Comparison of ENCODE assay signal across 19 cellular contexts in the genomic region with DNA sequence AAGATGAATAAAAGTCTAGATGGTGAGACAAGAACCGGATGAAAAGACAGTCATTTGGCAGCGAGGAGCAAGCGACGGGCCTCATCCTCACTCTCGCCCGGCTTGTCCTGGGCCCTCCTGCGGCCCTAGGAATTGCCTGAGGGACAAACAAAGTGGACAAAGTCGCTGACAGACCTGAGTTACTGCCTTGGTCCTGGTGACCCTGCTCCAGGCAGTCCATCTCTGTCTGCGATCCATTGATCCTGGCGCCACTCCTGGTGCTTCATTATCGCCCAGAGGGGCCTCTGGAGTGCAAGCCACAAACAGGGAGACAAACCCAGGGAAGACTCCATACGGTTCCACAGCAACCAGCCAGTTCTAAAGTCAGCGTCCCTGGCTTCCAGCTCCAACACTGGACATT. TPM values are rescaled to one million over a fixed set of nuclear protein-coding genes. Genes with fewer than 3 reads are reported as not detected.
DNase-seq lines count a peak whose midpoint lies in the region; ATAC-seq, FAIRE-seq and TF ChIP-seq lines count a peak whose summit lies in the region.
"Had no signal": no experiment of that assay in that cellular context is flagged by ENCODE, and none has a peak within 500 bp of the region (broad histone marks: within the 10 kb centered on the region; RNA-seq: fewer than 3 reads in every experiment).

No MANE protein-coding gene starts in this region.

- H3K4me2 ChIP-seq in H1 (ENCODE audit: insufficient read depth in 1 of 2, low read depth in 2 of 2, low read length in 2 of 2) (no peak overlapping the region), neural progenitor cell (no peak overlapping the region), mammary epithelial cell (ENCODE audit: insufficient read depth, low read depth, low read length) (no peak overlapping the region)
- H3K4me2 ChIP-seq: A549 had no signal

- in situ Hi-C loops in mammary epithelial cell (cut with MboI; ENCODE audit: low sequenced_read_pairs in 2 of 2) = no loop called here

- 86% methylated on average over 13 of the region's 13 CpGs; no CpG with 5 or more reads in 1 of the 2 experiments for WGBS in H1 (ENCODE audit: extremely low coverage in 1 of 2, insufficient coverage in 1 of 2, insufficient read length in 1 of 2, insufficient replicate concordance in 2 of 2, low coverage in 1 of 2, low lambda C conversion rate in 2 of 2, missing lambda C conversion rate in 1 of 2), 2 experiments
- 86% methylated on average over 13 of the region's 13 CpGs for WGBS in mammary epithelial cell (ENCODE audit: low coverage, missing lambda C conversion rate)

- no peak for TF ChIP-seq POLR2A in H1 (IDR thresholded peaks at IDR 0.05; ENCODE audit: control extremely low read depth in 1 of 2, low read depth in 2 of 2, low read length in 2 of 2)

- CTCF ChIA-PET in H1 (lab: Charles Lee; ENCODE audit: partially characterized antibody) = interaction anchor here (0.6 to 14.6 kb wide), 4 partner anchors 38 to 372 kb away, joined by 3 to 132 read pairs (median 3); no protein-coding TSS in a partner anchor
- CTCF ChIA-PET in mammary epithelial cell (lab: Charles Lee; ENCODE audit: low non-redundant PET) = no interaction called here

- H3K27me3 ChIP-seq in H1 (replicated peaks in 1 of 4; ENCODE audit: control insufficient read depth in 3 of 4, extremely low read depth in 1 of 4, insufficient read depth in 3 of 4, low read length in 3 of 4) (no peaks in the 10 kb centered on the region), neural progenitor cell (no peaks in the 10 kb centered on the region), mammary epithelial cell (ENCODE audit: insufficient read depth, low read length) (no peaks in the 10 kb centered on the region)

- no peaks in the 10 kb centered on the region for H3K23me2 ChIP-seq in H1 (ENCODE audit: low read depth, low read length)

- H3K14ac ChIP-seq in H1 (ENCODE audit: insufficient read length) = no peak overlapping the region

- H3K27ac Mint-ChIP-seq in neural progenitor cell = no peak overlapping the region
- H3K27ac Mint-ChIP-seq in stimulated activated effector memory CD8-positive, alpha-beta T cell treated with anti-CD3 and anti-CD28 coated beads, Interleukin-12 subunit alpha, Interleukin-12 subunit beta, amount 100 ng/mL, for 72 hours = peak overlapping the region; percentile 4
- H3K27ac Mint-ChIP-seq: CD14-positive monocyte; CD8-positive, alpha-beta T cell had no signal

- no peak overlapping the region for H4K91ac ChIP-seq in H1 (replicated peaks; ENCODE audit: insufficient read length, low read length)

- no peak for TF ChIP-seq RAD21 in H1 (IDR thresholded peaks at IDR 0.05 in 1 of 2, conservative IDR thresholded peaks at IDR 0.05 in 1 of 2; ENCODE audit: low read depth in 2 of 2, low read length in 2 of 2)

- H3K56ac ChIP-seq in H1 (replicated peaks; ENCODE audit: insufficient read length, low read depth, low read length) = no peak overlapping the region

- dilution Hi-C loops in mammary epithelial cell (cut with HindIII; ENCODE audit: low sequenced_read_pairs) = no loop called here

- DNase-seq in HTR-8/SVneo (ENCODE audit: insufficient read length, low spot score) = no peak
- DNase-seq in H1 (ENCODE audit: low read depth in 1 of 2, low spot score in 2 of 2) = no peak
- no peak for DNase-seq in neural progenitor cell (ENCODE audit: low spot score)
- no peak for DNase-seq in stimulated activated effector memory CD8-positive, alpha-beta T cell treated with anti-CD3 and anti-CD28 coated beads, Interleukin-12 subunit alpha, Interleukin-12 subunit beta, amount 100 ng/mL, for 72 hours (ENCODE audit: low spot score in 2 of 2)
- DNase-seq in NCI-H2171 treated with DMSO at 0.1 percent for 48 hours (lab: John Stamatoyannopoulos, UW) = no peak
- DNase-seq in mammary epithelial cell = no peak
- DNase-seq: CD8-positive, alpha-beta T cell; COR-L47; DMS153; DMS79 treated with DMSO at 0.1 percent for 48 hours; EL; GDM1; IMR-90 had no signal

- no peak overlapping the region for H3K4me3 Mint-ChIP-seq in neural progenitor cell
- no peak overlapping the region for H3K4me3 Mint-ChIP-seq in stimulated activated effector memory CD8-positive, alpha-beta T cell treated with anti-CD3 and anti-CD28 coated beads, Interleukin-12 subunit alpha, Interleukin-12 subunit beta, amount 100 ng/mL, for 72 hours
- H3K4me3 Mint-ChIP-seq: CD14-positive monocyte; CD8-positive, alpha-beta T cell had no signal

- BruUV-seq in mammary epithelial cell (replicated peaks; lab: Mats Ljungman, UMichigan) = no TSS peak

- H3K27me3 Mint-ChIP-seq in neural progenitor cell (ENCODE audit: insufficient read depth, low read depth) = peaks cover 8% of the 10 kb centered on the region

- no peaks in the 10 kb centered on the region for H3K9me3 ChIP-seq in H1 (ENCODE audit: insufficient read depth in 2 of 2, low read depth in 1 of 2, low read length in 1 of 2)
- H3K9me3 ChIP-seq in neural progenitor cell (ENCODE audit: low read depth) = no peaks in the 10 kb centered on the region
- no peaks in the 10 kb centered on the region for H3K9me3 ChIP-seq in mammary epithelial cell (replicated peaks; ENCODE audit: insufficient read depth, low read length)
- H3K9me3 ChIP-seq: A549 had no signal

- H3K9ac ChIP-seq in H1 (replicated peaks in 1 of 4; ENCODE audit: extremely low read depth in 1 of 4, low read depth in 3 of 4, low read length in 3 of 4) (no peak overlapping the region), neural progenitor cell (no peak overlapping the region), mammary epithelial cell (ENCODE audit: insufficient read depth, low read length) (no peak overlapping the region)

- peak overlapping the region; percentile 95; the same call in 1 of the 2 replicates for H2AFZ ChIP-seq in H1 (ENCODE audit: low read length)
- peak overlapping the region; percentile 94 for H2AFZ ChIP-seq in neural progenitor cell (replicated peaks)
- H2AFZ ChIP-seq in mammary epithelial cell (ENCODE audit: low read depth, low read length) = no peak overlapping the region

- intact Hi-C loops in mammary epithelial cell (cut with micrococcal nuclease) = no loop called here

- H3F3A ChIP-seq in neural progenitor cell (ENCODE audit: low read depth) = no peaks in the 10 kb centered on the region

- no peak overlapping the region for H2AK5ac ChIP-seq in H1 (ENCODE audit: low read depth, low read length)

- H3K36me3 ChIP-seq in H1 (ENCODE audit: control insufficient read depth in 2 of 4, insufficient read depth in 4 of 4, low read length in 3 of 4) (no peaks in the 10 kb centered on the region), neural progenitor cell (no peaks in the 10 kb centered on the region), mammary epithelial cell (ENCODE audit: insufficient read depth, low read length) (no peaks in the 10 kb centered on the region)

- no peak overlapping the region for H2BK20ac ChIP-seq in H1 (ENCODE audit: low read length)

- H4K20me1 ChIP-seq in H1 (replicated peaks in 1 of 2; ENCODE audit: control insufficient read depth in 1 of 2, insufficient read depth in 2 of 2, low read length in 2 of 2) = no peaks in the 10 kb centered on the region
- no peaks in the 10 kb centered on the region for H4K20me1 ChIP-seq in neural progenitor cell (ENCODE audit: low read depth)
- no peaks in the 10 kb centered on the region for H4K20me1 ChIP-seq in mammary epithelial cell (ENCODE audit: insufficient read depth, low read length)

- POLR2A ChIA-PET in H1 (lab: Charles Lee; ENCODE audit: partially characterized antibody) = interaction anchor here (1.0 kb wide), 1 partner anchor 35 kb away, joined by 3 read pairs; no protein-coding TSS in a partner anchor

- H2BK5ac ChIP-seq in H1 (ENCODE audit: low read depth, low read length) = no peak overlapping the region

- no peak for TF ChIP-seq CTCF in H1 (IDR thresholded peaks at IDR 0.05; ENCODE audit: control extremely low read depth in 1 of 3, insufficient read depth in 1 of 3, low read depth in 1 of 3, low read length in 3 of 3)
- TF ChIP-seq CTCF in neural progenitor cell (IDR thresholded peaks at IDR 0.05) = no peak
- TF ChIP-seq CTCF in mammary epithelial cell (conservative IDR thresholded peaks at IDR 0.05 in 1 of 2, IDR thresholded peaks at IDR 0.05 in 1 of 2; ENCODE audit: extremely low read depth in 1 of 2, insufficient read depth in 1 of 2, low read depth in 1 of 2, low read length in 2 of 2) = no peak

- no peak overlapping the region for H3K23ac ChIP-seq in H1 (ENCODE audit: insufficient read length)

- no peak overlapping the region for H2BK15ac ChIP-seq in H1 (ENCODE audit: low read length)

- H3K79me1 ChIP-seq in H1 (ENCODE audit: low read depth, low read length) = no peaks in the 10 kb centered on the region

- FAIRE-seq in HTR-8/SVneo (lab: Jason Lieb, UNC) = peak; percentile 57
- no peak for FAIRE-seq in H1 (lab: Jason Lieb, UNC)
- FAIRE-seq: A549, D721Med, GM19239 had no signal

- no peaks in the 10 kb centered on the region for H3K36me3 Mint-ChIP-seq in neural progenitor cell
- H3K36me3 Mint-ChIP-seq in stimulated activated effector memory CD8-positive, alpha-beta T cell treated with anti-CD3 and anti-CD28 coated beads, Interleukin-12 subunit alpha, Interleukin-12 subunit beta, amount 100 ng/mL, for 72 hours = no peaks in the 10 kb centered on the region
- H3K36me3 Mint-ChIP-seq: CD14-positive monocyte; CD8-positive, alpha-beta T cell had no signal

- no peak for TF ChIP-seq EP300 in H1 (IDR thresholded peaks at IDR 0.05; ENCODE audit: borderline replicate concordance in 1 of 2, low read depth in 2 of 2, low read length in 2 of 2)

- peaks cover 0 to 5% (median under 1%) of the 10 kb centered on the region in 4 experiments; a peak in 4 of 7 replicates for H3K4me1 ChIP-seq in H1 (replicated peaks in 1 of 4; ENCODE audit: control insufficient read depth in 3 of 4, insufficient read depth in 4 of 4, low read length in 3 of 4)
- peaks cover 7% of the 10 kb centered on the region for H3K4me1 ChIP-seq in neural progenitor cell
- H3K4me1 ChIP-seq in mammary epithelial cell (ENCODE audit: insufficient read depth, low read length) = peaks cover 7% of the 10 kb centered on the region

- H2BK120ac ChIP-seq in H1 (replicated peaks; ENCODE audit: low read depth, low read length) = no peak overlapping the region

- H3K27ac ChIP-seq in H1 (ENCODE audit: low read depth, low read length) (no peak overlapping the region), neural progenitor cell (no peak overlapping the region), mammary epithelial cell (ENCODE audit: insufficient read depth, low read depth, low read length) (no peak overlapping the region)
- H3K27ac ChIP-seq: A549, HL-60 had no signal

- H2BK12ac ChIP-seq in H1 (ENCODE audit: low read depth, low read length) = no peak overlapping the region

- H3K18ac ChIP-seq in H1 (ENCODE audit: extremely low read depth, low read length) = no peak overlapping the region

- H3K4me3 ChIP-seq in H1 (ENCODE audit: extremely low read depth in 1 of 4, insufficient read depth in 2 of 4, low read depth in 3 of 4, low read length in 4 of 4) = no peak overlapping the region
- no peak overlapping the region for H3K4me3 ChIP-seq in neural progenitor cell
- no peak overlapping the region for H3K4me3 ChIP-seq in mammary epithelial cell (replicated peaks in 1 of 3; ENCODE audit: insufficient read depth in 1 of 3, low read depth in 2 of 3, low read length in 3 of 3)
- H3K4me3 ChIP-seq: A549 had no signal

- ATAC-seq in stimulated activated effector memory CD8-positive, alpha-beta T cell treated with anti-CD3 and anti-CD28 coated beads, Interleukin-12 subunit alpha, Interleukin-12 subunit beta, amount 100 ng/mL, for 72 hours = no peak
- ATAC-seq in SK-N-SH treated with all-trans-retinoic acid at 6 μM for 48 hours = no peak
- ATAC-seq: A549; CD8-positive, alpha-beta T cell had no signal

- H4K8ac ChIP-seq in H1 (ENCODE audit: extremely low read depth, insufficient read depth, low read length) = peak overlapping the region; percentile 3; the same call in 1 of the 2 replicates

- peaks cover 6% of the 10 kb centered on the region for H3K9me3 Mint-ChIP-seq in neural progenitor cell
- H3K9me3 Mint-ChIP-seq in stimulated activated effector memory CD8-positive, alpha-beta T cell treated with anti-CD3 and anti-CD28 coated beads, Interleukin-12 subunit alpha, Interleukin-12 subunit beta, amount 100 ng/mL, for 72 hours = no peaks in the 10 kb centered on the region
- H3K9me3 Mint-ChIP-seq: CD8-positive, alpha-beta T cell had no signal

- H3K4me1 Mint-ChIP-seq in neural progenitor cell = peaks cover 7% of the 10 kb centered on the region
- H3K4me1 Mint-ChIP-seq in stimulated activated effector memory CD8-positive, alpha-beta T cell treated with anti-CD3 and anti-CD28 coated beads, Interleukin-12 subunit alpha, Interleukin-12 subunit beta, amount 100 ng/mL, for 72 hours = no peaks in the 10 kb centered on the region
- H3K4me1 Mint-ChIP-seq: CD14-positive monocyte had no signal

- no peaks in the 10 kb centered on the region for H3K79me2 ChIP-seq in H1 (ENCODE audit: control insufficient read depth in 1 of 2, insufficient read depth in 2 of 2, low read length in 2 of 2)
- no peaks in the 10 kb centered on the region for H3K79me2 ChIP-seq in neural progenitor cell (ENCODE audit: low read depth)
- H3K79me2 ChIP-seq in mammary epithelial cell (ENCODE audit: insufficient read depth, low read length) = no peaks in the 10 kb centered on the region

- no peak overlapping the region for H3K4ac ChIP-seq in H1 (replicated peaks; ENCODE audit: insufficient read length, low read depth, low read length)

- no peak overlapping the region for H4K5ac ChIP-seq in H1 (ENCODE audit: insufficient read length, low read depth, low read length)

RNA-seq across cellular contexts. Expression of gene PUM2, which starts 24.3 kb away (rescaled TPM):
- total RNA-seq in H1 (2021; fragmentation: NEBNext Ultra II Directional; extraction: Animal tissue kit (Norgen Biotek cat#: 25700)) = 109 and 114 TPM in 2 replicates
- polyA plus RNA-seq in H1 (2011; rRNA removed) (30.1 and 46.6 TPM in 2 replicates), mammary epithelial cell (28.5 TPM)
- polyA plus RNA-seq in H1 (2011; cell fraction: cytosol; rRNA removed) = 40.1 TPM
- 37.3 TPM for polyA plus RNA-seq in H1 (2011; cell fraction: nucleus; rRNA removed)
- 33.7 to 56.1 TPM (median 47.0 TPM) in 4 replicates for polyA plus RNA-seq in H1 (2012, experiment 1 of 2)
- 2.6 TPM for polyA plus RNA-seq in H1 (2012, experiment 2 of 2)
- polyA plus RNA-seq in H1 (2013, experiment 1 of 2) = 31.1 TPM
- 31.5 TPM for polyA plus RNA-seq in H1 (2013, experiment 2 of 2)
- 336 and 378 TPM in 2 replicates for polyA minus RNA-seq in H1 (2011; rRNA and poly(A)+ RNA removed)
- 98.2 TPM for polyA minus RNA-seq in H1 (2011; cell fraction: cytosol; rRNA and poly(A)+ RNA removed)
- polyA minus RNA-seq in H1 (2011; cell fraction: nucleus; rRNA and poly(A)+ RNA removed) = 170 TPM
- total RNA-seq in neural progenitor cell (ENCODE audit: low replicate concordance) (88.4 and 91.1 TPM in 2 replicates), mammary epithelial cell (10 to 100 TPM; 50.7 to 60.8 TPM)
- 48.0 TPM for polyA minus RNA-seq in mammary epithelial cell
